In genomic region chr4:38663801-38664703, GRCh38 we compare ENCODE assay signal across 8 cellular contexts. TPM values are rescaled to one million over a fixed set of nuclear protein-coding genes. Genes with fewer than 3 reads are reported as not detected.
DNase-seq lines count a peak whose midpoint lies in the region; ATAC-seq and TF ChIP-seq lines count a peak whose summit lies in the region.

Gene KLF3 (plus strand): TSS chr4:38664199. CDS start chr4:38680626, 16,427 bp downstream.

- peak within 1 kb of the TSS; percentile 99 for H3K18ac ChIP-seq in mesendoderm (ENCODE audit: low read length)

- DNase-seq in NOMO-1 treated with DMSO at 0.1 percent for 48 hours (lab: John Stamatoyannopoulos, UW; ENCODE audit: unreplicated experiment) (peak; percentile 77), mesendoderm (peak; percentile 86)
- DNase-seq in activated CD8-positive, alpha-beta memory T cell treated with anti-CD3 and anti-CD28 coated beads, Interleukin-2, amount 50 U/mL, for 1 hour (ENCODE audit: extremely low read depth): peak; percentile 84
- DNase-seq in stimulated activated CD8-positive, alpha-beta memory T cell treated with anti-CD3 and anti-CD28 coated beads, Interleukin-12 subunit alpha, Interleukin-12 subunit beta, amount 100 ng/mL, for 4 hours (ENCODE audit: low read depth): peak; percentile 83

- no peaks in the 10 kb centered on the region for H3K27me3 ChIP-seq in endocrine pancreas (ENCODE audit: control insufficient read depth, insufficient read depth, low read length)
- no peaks in the 10 kb centered on the region for H3K27me3 ChIP-seq in mesendoderm (ENCODE audit: insufficient read depth, low read length, poor library complexity)

- no peak for TF ChIP-seq CTCF in C4-2B (conservative IDR thresholded peaks at IDR 0.05)

- H2BK120ac ChIP-seq in mesendoderm (ENCODE audit: low read depth, low read length): peak within 1 kb of the TSS; percentile 93

- H4K8ac ChIP-seq in mesendoderm (ENCODE audit: low read depth, low read length): peak within 1 kb of the TSS; percentile 93

- no peak within 1 kb of the TSS for H2AK5ac ChIP-seq in mesendoderm (ENCODE audit: low read length)

- H3K79me1 ChIP-seq in mesendoderm (ENCODE audit: low read length): no peaks in the 10 kb centered on the region

- no peak within 1 kb of the TSS for H4K5ac ChIP-seq in mesendoderm (ENCODE audit: low read length)

- peaks cover 18% of the 10 kb centered on the region for H3K4me1 ChIP-seq in endocrine pancreas (ENCODE audit: control insufficient read depth, insufficient read depth, low read length)
- peaks cover 3% of the 10 kb centered on the region for H3K4me1 ChIP-seq in mesendoderm (ENCODE audit: control insufficient read depth, low read depth, low read length)

- WGBS in mesendoderm (ENCODE audit: extremely low coverage, insufficient coverage, low lambda C conversion rate): no CpG with 5 or more reads among the region's 110 CpGs

- peak within 1 kb of the TSS; percentile 99 for H3K4ac ChIP-seq in mesendoderm (ENCODE audit: low read depth, low read length)

- H3K79me2 ChIP-seq in mesendoderm (ENCODE audit: control insufficient read depth, insufficient read depth, low read length): no peaks in the 10 kb centered on the region

- H3K27ac ChIP-seq in C4-2B (peak within 1 kb of the TSS; percentile 99), mesendoderm (ENCODE audit: low read depth, low read length) (peak within 1 kb of the TSS; percentile 94)

- H3K9ac ChIP-seq in endocrine pancreas (ENCODE audit: control insufficient read depth, insufficient read depth, low read length) (peak within 1 kb of the TSS; percentile 80), mesendoderm (ENCODE audit: low read length) (peak within 1 kb of the TSS; percentile 81)

- H3K23ac ChIP-seq in mesendoderm (ENCODE audit: low read length): no peak within 1 kb of the TSS

- no peaks in the 10 kb centered on the region for H3K9me3 ChIP-seq in endocrine pancreas (ENCODE audit: control insufficient read depth, low read length)

- H2BK5ac ChIP-seq in mesendoderm (ENCODE audit: low read length): no peak within 1 kb of the TSS

- H3K36me3 ChIP-seq in endocrine pancreas (ENCODE audit: control insufficient read depth, insufficient read depth, low read length) (no peaks in the 10 kb centered on the region), mesendoderm (ENCODE audit: control insufficient read depth, insufficient read depth, low read length) (no peaks in the 10 kb centered on the region)

- H3K4me3 ChIP-seq in endocrine pancreas (ENCODE audit: control insufficient read depth, insufficient read depth, low read length) (peak within 1 kb of the TSS; percentile 84), mesendoderm (ENCODE audit: low read length) (peak within 1 kb of the TSS; percentile 63)

- ATAC-seq in GM19455 (IDR thresholded peaks at IDR 0.05; ENCODE audit: unreplicated experiment) (peak; percentile 75), HG03571 (IDR thresholded peaks at IDR 0.05; ENCODE audit: unreplicated experiment) (peak; percentile 76)

- peak within 1 kb of the TSS; percentile 98 for H2BK15ac ChIP-seq in mesendoderm (replicated peaks; ENCODE audit: low read depth)

- H3K56ac ChIP-seq in mesendoderm (ENCODE audit: low read length): peak within 1 kb of the TSS; percentile 89

- H3K4me2 ChIP-seq in mesendoderm (ENCODE audit: low read length): peak within 1 kb of the TSS; percentile 59

RNA-seq across cellular contexts. Expression of gene KLF3, which starts in this region (rescaled TPM):
- polyA plus RNA-seq in mesendoderm (2013, experiment 1 of 2): 11.1 TPM
- 11.5 TPM for polyA plus RNA-seq in mesendoderm (2013, experiment 2 of 2)

Comparison
In these comparisons a context has a peak if more than half of its experiments do, and no peak if none do; other contexts are left out.
1. Peak in every context shown above with its lines: DNase-seq, ATAC-seq, H3K4me3 ChIP-seq and H3K27ac ChIP-seq.